ENCODE assay signal across 23 cellular contexts in the genomic region with DNA sequence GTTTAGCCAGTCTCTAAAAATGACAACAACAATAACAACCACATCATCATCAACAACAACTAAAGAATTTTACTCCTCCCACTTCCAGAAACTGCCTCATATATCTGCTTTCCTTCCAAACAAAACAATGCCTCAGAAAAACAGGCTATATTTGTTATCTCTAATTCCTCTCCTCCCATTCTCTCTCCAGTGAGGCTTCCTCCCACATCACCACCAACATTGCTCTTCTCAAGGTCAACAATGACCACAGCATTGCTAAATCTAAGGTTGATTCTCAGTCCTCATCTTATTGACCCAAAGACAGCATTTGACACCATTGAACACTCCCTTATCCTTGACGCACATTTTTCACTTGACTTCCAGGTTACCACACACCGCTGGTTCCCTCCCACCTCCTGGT. TPM values are rescaled to one million over a fixed set of nuclear protein-coding genes. Genes with fewer than 3 reads are reported as not detected.
"Had no signal": no experiment of that assay in that cellular context is flagged by ENCODE, and none has a peak within 500 bp of the region (broad histone marks: within the 10 kb centered on the region; RNA-seq: fewer than 3 reads in every experiment).

No MANE protein-coding gene starts in this region.

- ATAC-seq: activated T-helper 17 cell treated with anti-CD3 and anti-CD28 coated beads, Interleukin-2, amount 50 U/mL, for 72 hours; HepG2; PC-3 had no signal

- H3K36me3 ChIP-seq: breast epithelium had no signal

- H3K4me3 ChIP-seq: breast epithelium had no signal

- H3K4me2 ChIP-seq: KMS-11 had no signal

- H3K9me3 ChIP-seq: breast epithelium had no signal

- H3K9ac ChIP-seq: KMS-11 had no signal

- DNase-seq: activated B cell treated with CpG ODN at 0.5 μM for 24 hours; activated CD4-positive, alpha-beta memory T cell treated with anti-CD3 and anti-CD28 coated beads, Interleukin-2, amount 10 ng/mL, durations not matched to agents 7 days and 5 days; activated CD4-positive, alpha-beta T cell treated with anti-CD3 and anti-CD28 coated beads for 1 hour; activated CD4-positive, alpha-beta T cell treated with anti-CD3 and anti-CD28 coated beads, Interleukin-2, amount 10 ng/mL, durations not matched to agents 7 days and 5 days; activated gamma-delta T cell treated with Interleukin-2 at 50 U/mL for 16 hours; activated naive CD4-positive, alpha-beta T cell treated with anti-CD3 and anti-CD28 coated beads, Interleukin-2, amount 10 ng/mL, durations not matched to agents 7 days and 5 days; activated naive CD8-positive, alpha-beta T cell treated with anti-CD3 and anti-CD28 coated beads for 36 hours; activated T-cell treated with anti-CD3 and anti-CD28 coated beads for 4 hours; activated T-cell treated with anti-CD3 and anti-CD28 coated beads, Interleukin-2, amount 50 U/mL, for 48 hours; aorta; NCI-H1092; NCI-H1417 treated with DMSO at 0.1 percent for 48 hours; NCI-H1694 treated with DMSO at 0.1 percent for 48 hours; NCI-H2029 treated with DMSO at 0.1 percent for 48 hours; NCI-H510A treated with DMSO at 0.1 percent for 48 hours; NCI-H69; PC-3; SHP77 treated with DMSO at 0.1 percent for 48 hours; T-helper 9 cell had no signal

- H3K27ac ChIP-seq: breast epithelium, KMS-11 had no signal

- H3K27me3 ChIP-seq: breast epithelium had no signal

- H3K4me1 ChIP-seq: breast epithelium had no signal

RNA-seq across cellular contexts. Expression of gene PRUNE2, which starts 38.1 kb away (rescaled TPM):
- total RNA-seq: activated B cell treated with CpG ODN at 0.5 μM for 24 hours, PC-3 had no signal
- polyA plus RNA-seq: HepG2 had no signal
